9 cellular contexts compared by ENCODE assay signal in genomic region chr10:117653170-117653515, GRCh38.
DNase-seq lines count a peak whose midpoint lies in the region; ATAC-seq and TF ChIP-seq lines count a peak whose summit lies in the region.
"Had no signal": no experiment of that assay in that cellular context is flagged by ENCODE, and none has a peak within 500 bp of the region (broad histone marks: within the 10 kb centered on the region; RNA-seq: fewer than 3 reads in every experiment).

No MANE protein-coding gene starts in this region.

- peaks cover 6% of the 10 kb centered on the region for H3K9me3 Mint-ChIP-seq in central memory CD8-positive, alpha-beta T cell
- H3K9me3 Mint-ChIP-seq in stimulated activated naive B cell treated with anti-CD40 and anti-IgM and Interleukin-4, amounts not matched to agents 10 μg/mL and 1 μg/mL and 100 μg/mL, for 72 hours = peaks cover 15 to 18% of the 10 kb centered on the region in 2 donors

- peaks cover 2% of the 10 kb centered on the region for H3K36me3 Mint-ChIP-seq in central memory CD8-positive, alpha-beta T cell (ENCODE audit: insufficient read depth)
- H3K36me3 Mint-ChIP-seq in stimulated activated naive B cell treated with anti-CD40 and anti-IgM and Interleukin-4, amounts not matched to agents 10 μg/mL and 1 μg/mL and 100 μg/mL, for 72 hours = peaks cover 0 to 2% of the 10 kb centered on the region in 2 donors
- H3K36me3 Mint-ChIP-seq: memory B cell had no signal

- H3K9ac ChIP-seq in SK-N-SH = no peak overlapping the region

- H3K4me2 ChIP-seq in SK-N-SH = no peak overlapping the region

- no peak overlapping the region for H3K27ac ChIP-seq in SK-N-SH (ENCODE audit: low read depth in 2 of 2, low read length in 1 of 2)

- no peaks in the 10 kb centered on the region for H3K9me3 ChIP-seq in SK-N-SH

- H3K27ac Mint-ChIP-seq in central memory CD8-positive, alpha-beta T cell (ENCODE audit: low read depth) = no peak overlapping the region
- H3K27ac Mint-ChIP-seq in stimulated activated naive B cell treated with anti-CD40 and anti-IgM and Interleukin-4, amounts not matched to agents 10 μg/mL and 1 μg/mL and 100 μg/mL, for 72 hours = peak overlapping the region; percentile 14
- H3K27ac Mint-ChIP-seq: memory B cell had no signal

- no peaks in the 10 kb centered on the region for H3K79me2 ChIP-seq in SK-N-SH (ENCODE audit: insufficient read depth)

- no peak for TF ChIP-seq EP300 in SK-N-SH (IDR thresholded peaks at IDR 0.05; ENCODE audit: borderline replicate concordance in 1 of 2, low read depth in 1 of 2, low read length in 1 of 2)

- peak; percentile 88 for ATAC-seq in GM21717 (IDR thresholded peaks at IDR 0.05; ENCODE audit: unreplicated experiment)
- peak; percentile 24 for ATAC-seq in central memory CD8-positive, alpha-beta T cell (replicated peaks; ENCODE audit: extremely low read depth, poor library complexity, severe bottlenecking)
- peak; percentile 97 to 98 for ATAC-seq in stimulated activated naive B cell treated with anti-CD40 and anti-IgM and Interleukin-4, amounts not matched to agents 10 μg/mL and 1 μg/mL and 100 μg/mL, for 72 hours (replicated peaks)

- H3K4me1 ChIP-seq in SK-N-SH (ENCODE audit: control insufficient read depth in 1 of 2, insufficient read depth in 2 of 2, low read depth in 1 of 2, low read length in 1 of 2) = no peaks in the 10 kb centered on the region

- TF ChIP-seq CTCF in GM13977 (IDR thresholded peaks at IDR 0.05; ENCODE audit: extremely low read depth, insufficient read depth, missing control alignments) (no peak), SK-N-SH (IDR thresholded peaks at IDR 0.05) (no peak)

- no peak overlapping the region for H3K4me3 Mint-ChIP-seq in central memory CD8-positive, alpha-beta T cell
- H3K4me3 Mint-ChIP-seq in stimulated activated naive B cell treated with anti-CD40 and anti-IgM and Interleukin-4, amounts not matched to agents 10 μg/mL and 1 μg/mL and 100 μg/mL, for 72 hours = no peak overlapping the region
- H3K4me3 Mint-ChIP-seq: memory B cell had no signal

- no peaks in the 10 kb centered on the region for H4K20me1 ChIP-seq in SK-N-SH (ENCODE audit: insufficient read depth)

- no peaks in the 10 kb centered on the region for H3K27me3 Mint-ChIP-seq in central memory CD8-positive, alpha-beta T cell
- no peaks in the 10 kb centered on the region for H3K27me3 Mint-ChIP-seq in stimulated activated naive B cell treated with anti-CD40 and anti-IgM and Interleukin-4, amounts not matched to agents 10 μg/mL and 1 μg/mL and 100 μg/mL, for 72 hours
- H3K27me3 Mint-ChIP-seq: memory B cell had no signal

- in situ Hi-C loops in GM13977 (cut with MboI; ENCODE audit: low pct_unique_long_range_greater_than_20kb, low sequenced_read_pairs, unreplicated experiment) = no loop called here

- no peaks in the 10 kb centered on the region for H3K27me3 ChIP-seq in SK-N-SH (ENCODE audit: insufficient read depth)

- DNase-seq in GM13977 (ENCODE audit: low spot score) = peak; percentile 72
- peak; percentile 31 for DNase-seq in HT-29 (ENCODE audit: low spot score)
- no peak for DNase-seq in central memory CD8-positive, alpha-beta T cell (ENCODE audit: low spot score in 2 of 2)
- DNase-seq in stimulated activated naive B cell treated with anti-CD40 and anti-IgM and Interleukin-4, amounts not matched to agents 10 μg/mL and 1 μg/mL and 100 μg/mL, for 72 hours = peak; percentile 46
- no peak for DNase-seq in SK-N-SH
- DNase-seq in DMS114 treated with DMSO at 0.1 percent for 48 hours (lab: John Stamatoyannopoulos, UW; ENCODE audit: unreplicated experiment) = no peak
- no peak for DNase-seq in OCI-M2 (lab: John Stamatoyannopoulos, UW; ENCODE audit: unreplicated experiment)

- H3K4me3 ChIP-seq in SK-N-SH (ENCODE audit: low read depth in 2 of 2, low read length in 1 of 2) = no peak overlapping the region

- H3F3A ChIP-seq in SK-N-SH (replicated peaks; ENCODE audit: insufficient read depth) = no peaks in the 10 kb centered on the region

- H2AFZ ChIP-seq in SK-N-SH (ENCODE audit: low read depth) = no peak overlapping the region

- H3K36me3 ChIP-seq in SK-N-SH (replicated peaks in 1 of 2; ENCODE audit: control insufficient read depth in 1 of 2, insufficient read depth in 2 of 2, low read length in 1 of 2) = no peaks in the 10 kb centered on the region

- no peaks in the 10 kb centered on the region for H3K4me1 Mint-ChIP-seq in central memory CD8-positive, alpha-beta T cell
- H3K4me1 Mint-ChIP-seq in stimulated activated naive B cell treated with anti-CD40 and anti-IgM and Interleukin-4, amounts not matched to agents 10 μg/mL and 1 μg/mL and 100 μg/mL, for 72 hours = peaks cover 8 to 17% of the 10 kb centered on the region in 2 donors

- TF ChIP-seq RAD21 in SK-N-SH (IDR thresholded peaks at IDR 0.05; ENCODE audit: low read length) = no peak

- CTCF ChIA-PET in SK-N-SH (lab: Yijun Ruan, JAX) = no interaction called here

- POLR2A ChIA-PET in SK-N-SH (lab: Yijun Ruan, JAX) = no interaction called here

- H3K9me2 ChIP-seq in SK-N-SH = no peaks in the 10 kb centered on the region

TF ChIP-seq in SK-N-SH, 30 proteins besides CTCF, POLR2A, EP300 and RAD21 (continues in another document):
- no peak for TF ChIP-seq IRF3 (IDR thresholded peaks at IDR 0.05; ENCODE audit: low read depth, low read length)
- no peak for TF ChIP-seq RCOR1 (IDR thresholded peaks at IDR 0.05; ENCODE audit: low read length)
- no peak for TF ChIP-seq MEF2A (IDR thresholded peaks at IDR 0.05; ENCODE audit: borderline replicate concordance, low read depth)
- TF ChIP-seq FOSL2 (IDR thresholded peaks at IDR 0.05; ENCODE audit: borderline replicate concordance, low read depth) = no peak
- no peak for TF ChIP-seq FOXM1 (IDR thresholded peaks at IDR 0.05; ENCODE audit: low read depth)
- no peak for TF ChIP-seq USF2 (IDR thresholded peaks at IDR 0.05; ENCODE audit: borderline replicate concordance, low read depth, low read length)
- no peak for TF ChIP-seq REST (IDR thresholded peaks at IDR 0.05; ENCODE audit: low read depth, low read length)
- TF ChIP-seq SMC3 (IDR thresholded peaks at IDR 0.05; ENCODE audit: low read depth, low read length) = no peak
- TF ChIP-seq POLR2AphosphoS5 (IDR thresholded peaks at IDR 0.05; ENCODE audit: low read depth, low read length) = no peak
- no peak for TF ChIP-seq TEAD4 (IDR thresholded peaks at IDR 0.05; ENCODE audit: borderline replicate concordance, insufficient read depth)
- TF ChIP-seq NRF1 (IDR thresholded peaks at IDR 0.05; ENCODE audit: low read depth, low read length) = no peak
- TF ChIP-seq ZBTB33 (IDR thresholded peaks at IDR 0.05; ENCODE audit: borderline replicate concordance, low read depth) = no peak

Comparison
In these comparisons a context has a peak if more than half of its experiments do, and no peak if none do; other contexts are left out.
1. DNase-seq: peak in GM13977 (single experiment), HT-29 (single experiment) and stimulated activated naive B cell treated with anti-CD40 and anti-IgM and Interleukin-4, amounts not matched to agents 10 μg/mL and 1 μg/mL and 100 μg/mL, for 72 hours (single experiment); none in central memory CD8-positive, alpha-beta T cell (0 of 2), SK-N-SH (single experiment), DMS114 treated with DMSO at 0.1 percent for 48 hours (single experiment) and OCI-M2 (single experiment).
2. ATAC-seq: peak in every context shown above with its lines; median percentile 98 in stimulated activated naive B cell treated with anti-CD40 and anti-IgM and Interleukin-4, amounts not matched to agents 10 μg/mL and 1 μg/mL and 100 μg/mL, for 72 hours; 88 in GM21717; 24 in central memory CD8-positive, alpha-beta T cell.